8 cellular contexts compared by ENCODE assay signal in the genomic region with DNA sequence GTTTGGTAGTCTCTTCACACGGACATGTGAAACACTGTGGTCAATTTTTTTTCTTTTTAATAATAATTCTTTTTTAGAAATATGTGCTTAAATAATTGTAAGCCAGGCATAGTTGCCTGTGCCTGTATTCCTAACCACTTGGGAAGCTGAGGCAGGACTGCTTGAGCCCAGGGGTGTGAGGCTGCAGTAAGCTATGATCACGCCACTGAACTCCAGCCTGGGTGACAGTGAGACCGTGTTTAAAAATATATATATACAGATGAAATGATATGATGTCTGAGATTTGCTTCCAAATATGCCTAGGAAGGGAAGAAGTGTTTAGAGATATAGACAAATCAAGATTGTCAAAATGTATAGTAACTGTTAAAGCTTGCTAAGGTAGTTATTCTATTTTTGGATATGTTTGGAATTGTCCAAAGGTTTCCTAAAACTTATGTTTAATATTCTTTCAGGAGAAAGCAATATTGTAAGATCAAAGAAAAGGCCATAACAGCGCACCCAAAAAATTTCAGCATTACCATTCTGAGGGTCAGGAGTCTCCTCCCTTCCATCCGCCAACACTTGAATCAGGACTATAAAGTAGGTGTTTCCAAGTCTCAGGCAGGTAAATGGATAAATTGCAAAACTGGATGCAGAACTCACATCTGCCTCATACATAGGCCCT. TPM values are rescaled to one million over a fixed set of nuclear protein-coding genes. Genes with fewer than 3 reads are reported as not detected.
A peak's percentile ranks its signal among the peaks of the same experiment; 100 is the strongest.
DNase-seq lines count a peak whose midpoint lies in the region; ATAC-seq and TF ChIP-seq lines count a peak whose summit lies in the region.

No MANE protein-coding gene starts in this region.

- peak; percentile 5 for ATAC-seq in GM19438 (IDR thresholded peaks at IDR 0.05; ENCODE audit: low read depth, unreplicated experiment)
- peak; percentile 3 for ATAC-seq in HG03460 (IDR thresholded peaks at IDR 0.05; ENCODE audit: unreplicated experiment)

- H3K36me3 ChIP-seq in brain microvascular endothelial cell (replicated peaks) (no peaks in the 10 kb centered on the region), mesenchymal stem cell (ENCODE audit: control insufficient read depth in 1 of 2, insufficient read depth in 2 of 2, low read depth in 1 of 2, low read length in 2 of 2) (peaks cover 0 to 2% of the 10 kb centered on the region in 2 experiments)

- no peak overlapping the region for H2BK5ac ChIP-seq in mesenchymal stem cell (ENCODE audit: low read depth, low read length, poor library complexity, severe bottlenecking)

- H2AK5ac ChIP-seq in mesenchymal stem cell (ENCODE audit: low read length, severe bottlenecking): no peak overlapping the region

- no peak overlapping the region for H3K23ac ChIP-seq in mesenchymal stem cell (ENCODE audit: low read length in 2 of 2)

- H3K27me3 ChIP-seq in brain microvascular endothelial cell (replicated peaks) (no peaks in the 10 kb centered on the region), mesenchymal stem cell (ENCODE audit: control insufficient read depth in 1 of 2, insufficient read depth in 1 of 2, low read length in 2 of 2) (no peaks in the 10 kb centered on the region)

- H3K4me1 ChIP-seq in mesenchymal stem cell (ENCODE audit: control insufficient read depth, insufficient read depth, low read depth, low read length): peaks cover 8% of the 10 kb centered on the region

- H3K4me2 ChIP-seq in mesenchymal stem cell (ENCODE audit: low read length, poor library complexity, severe bottlenecking): peak overlapping the region; percentile 62

- peak overlapping the region in 1 of 2 experiments; percentile 52 for H3K4ac ChIP-seq in mesenchymal stem cell (ENCODE audit: low read depth in 1 of 2, low read length in 2 of 2)

- in situ Hi-C loops in brain microvascular endothelial cell (cut with HindIII; ENCODE audit: low pct_ligation_motif_present, low sequenced_read_pairs): no loop called here

- H2BK12ac ChIP-seq in mesenchymal stem cell (ENCODE audit: low read length in 2 of 2): no peak overlapping the region

- TF ChIP-seq CTCF in AG09309 (IDR thresholded peaks at IDR 0.05; ENCODE audit: control insufficient read depth, insufficient read depth, low read depth, low read length, missing control alignments) (no peak), brain microvascular endothelial cell (IDR thresholded peaks at IDR 0.05; ENCODE audit: low read depth, low read length, missing control alignments) (no peak)

- H3K9ac ChIP-seq in mesenchymal stem cell (ENCODE audit: low read length): peak overlapping the region; percentile 95

- no peak overlapping the region for H3K14ac ChIP-seq in mesenchymal stem cell (ENCODE audit: low read length in 2 of 2)

- peaks cover 9% of the 10 kb centered on the region for H3K79me1 ChIP-seq in mesenchymal stem cell (replicated peaks; ENCODE audit: low read length, poor library complexity, severe bottlenecking)

- peak overlapping the region; percentile 59 for H4K8ac ChIP-seq in mesenchymal stem cell (ENCODE audit: low read length)

- no peak overlapping the region for H2BK15ac ChIP-seq in mesenchymal stem cell (ENCODE audit: low read depth, poor library complexity, severe bottlenecking)

- H3K4me3 ChIP-seq in AG09309 (ENCODE audit: control insufficient read depth, low read depth, low read length) (peak overlapping the region; percentile 92), brain microvascular endothelial cell (ENCODE audit: low read depth, low read length) (peak overlapping the region; percentile 86), mesenchymal stem cell (ENCODE audit: insufficient read depth in 1 of 2, low read depth in 1 of 2, low read length in 2 of 2) (peak overlapping the region; percentile 75 to 90)

- WGBS in mesenchymal stem cell: 59% methylated on average over 3 of the region's 5 CpGs

- no peak overlapping the region for H2AFZ ChIP-seq in mesenchymal stem cell (ENCODE audit: low read depth, low read length)

- peak overlapping the region; percentile 69 for H3K27ac ChIP-seq in brain microvascular endothelial cell
- peak overlapping the region; percentile 56 for H3K27ac ChIP-seq in mesenchymal stem cell (ENCODE audit: low read length, poor library complexity, severe bottlenecking)

- DNase-seq in AG09309 (ENCODE audit: low read depth) (no peak), brain microvascular endothelial cell (no peak), mesenchymal stem cell (no peak), NCI-H2107 (lab: John Stamatoyannopoulos, UW) (no peak), AML-193 (lab: John Stamatoyannopoulos, UW) (no peak)
- DNase-seq in stimulated activated CD4-positive, alpha-beta T cell treated with anti-CD3 and anti-CD28 coated beads, Interleukin-4, amount 100 ng/mL, for 4 hours: no peak

- peak overlapping the region; percentile 14 for H4K91ac ChIP-seq in mesenchymal stem cell (ENCODE audit: low read length)

- no peak overlapping the region for H2BK120ac ChIP-seq in mesenchymal stem cell (ENCODE audit: low read depth, low read length)

- peak overlapping the region; percentile 56 to 79 for H3K18ac ChIP-seq in mesenchymal stem cell (ENCODE audit: low read depth in 1 of 2, low read length in 2 of 2)

- no peaks in the 10 kb centered on the region for H3K9me3 ChIP-seq in mesenchymal stem cell (ENCODE audit: control insufficient read depth, low read length)

RNA-seq across cellular contexts. Expression of a gene that starts 0.6 kb away (rescaled TPM):
- 60.1 TPM for polyA plus RNA-seq in mesenchymal stem cell (2013, experiment 1 of 2)
- 64.9 TPM for polyA plus RNA-seq in mesenchymal stem cell (2013, experiment 2 of 2)

RNA-seq across cellular contexts. Expression of a gene that starts 56.0 kb away (rescaled TPM):
- polyA plus RNA-seq in mesenchymal stem cell (2013, experiment 1 of 2): 84.8 TPM
- 82.4 TPM for polyA plus RNA-seq in mesenchymal stem cell (2013, experiment 2 of 2)

RNA-seq across cellular contexts. Expression of a gene that starts 56.3 kb away (rescaled TPM):
- 102 TPM for polyA plus RNA-seq in mesenchymal stem cell (2013, experiment 1 of 2)
- polyA plus RNA-seq in mesenchymal stem cell (2013, experiment 2 of 2): 107 TPM
